9 cellular contexts compared by ENCODE assay signal in the genomic region with DNA sequence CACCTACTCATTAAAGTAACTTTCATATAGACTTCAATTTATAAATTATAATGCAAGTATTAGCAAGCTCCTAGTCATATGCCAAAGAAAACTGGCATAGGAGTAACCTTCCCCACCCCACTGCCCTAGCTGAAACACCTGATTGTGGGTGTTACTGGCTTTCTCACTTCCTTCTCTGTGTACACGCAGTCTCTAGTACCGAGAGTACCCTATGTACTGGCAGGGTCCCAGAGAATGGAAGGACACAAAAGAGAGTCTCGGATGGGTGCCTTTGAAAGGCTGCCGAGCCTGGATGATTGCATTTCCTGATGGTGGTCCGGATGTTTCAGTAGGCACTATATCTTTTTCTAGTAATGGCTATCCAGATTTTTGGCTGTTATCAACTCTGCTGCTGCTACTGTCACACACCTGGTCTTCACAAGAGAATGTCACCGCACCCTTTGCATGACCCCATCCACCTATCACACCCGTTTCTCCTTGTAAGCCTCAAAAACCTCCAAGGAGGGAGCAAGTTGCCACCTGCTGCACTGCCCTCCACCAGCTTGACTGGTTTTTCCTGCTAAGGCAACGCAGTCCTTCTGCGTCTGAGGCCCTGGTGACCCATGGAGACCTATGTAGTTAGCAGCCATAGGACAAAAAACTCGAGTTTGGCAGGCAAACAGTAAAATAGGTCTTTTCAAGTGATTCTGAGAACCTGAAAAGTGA. TPM values are rescaled to one million over a fixed set of nuclear protein-coding genes. Genes with fewer than 3 reads are reported as not detected.
DNase-seq lines count a peak whose midpoint lies in the region; ATAC-seq and TF ChIP-seq lines count a peak whose summit lies in the region.
"Had no signal": no experiment of that assay in that cellular context is flagged by ENCODE, and none has a peak within 500 bp of the region (broad histone marks: within the 10 kb centered on the region; RNA-seq: fewer than 3 reads in every experiment).

No MANE protein-coding gene starts in this region.

- peak overlapping the region; percentile 1 to 20 for H3K27ac ChIP-seq in left lung
- H3K27ac ChIP-seq: thoracic aorta had no signal

- no peak overlapping the region for H3K27ac Mint-ChIP-seq in activated T-cell treated with anti-CD3 and anti-CD28 coated beads, Interleukin-2, amount 50 U/mL, for 72 hours

- H3K9me3 Mint-ChIP-seq in activated T-cell treated with anti-CD3 and anti-CD28 coated beads, Interleukin-2, amount 50 U/mL, for 72 hours = no peaks in the 10 kb centered on the region

- H3K4me3 ChIP-seq in GM12865 (ENCODE audit: low read depth, low read length) (no peak overlapping the region), left lung (no peak overlapping the region)
- H3K4me3 ChIP-seq: thoracic aorta had no signal

- ATAC-seq in HG02588 (IDR thresholded peaks at IDR 0.05; ENCODE audit: unreplicated experiment) = peak; percentile 94
- ATAC-seq in left lung = peak; percentile 73
- ATAC-seq in activated T-cell treated with anti-CD3 and anti-CD28 coated beads, Interleukin-2, amount 50 U/mL, for 72 hours (replicated peaks in 1 of 2) = no peak

- no peak for TF ChIP-seq CTCF in GM12865 (IDR thresholded peaks at IDR 0.05; ENCODE audit: insufficient read depth, low read depth, low read length, missing control alignments)
- TF ChIP-seq CTCF in left lung (IDR thresholded peaks at IDR 0.05) = no peak

- H3K36me3 ChIP-seq in left lung = no peaks in the 10 kb centered on the region
- H3K36me3 ChIP-seq: thoracic aorta had no signal

- DNase-seq in GM12865 (ENCODE audit: low read depth) = peak; percentile 57
- peak; percentile 76 for DNase-seq in NCI-H146 treated with DMSO at 0.1 percent for 48 hours (lab: John Stamatoyannopoulos, UW; ENCODE audit: unreplicated experiment)
- peak in 1 of 2 donors; percentile 65 for DNase-seq in left lung
- DNase-seq in activated T-cell treated with anti-CD3 and anti-CD28 coated beads, Interleukin-2, amount 50 U/mL, for 72 hours = no peak
- no peak for DNase-seq in NCI-H446 treated with DMSO at 0.1 percent for 48 hours (lab: John Stamatoyannopoulos, UW)
- DNase-seq in HUDEP-2 (lab: John Stamatoyannopoulos, UW; ENCODE audit: unreplicated experiment in 76 of 76) = no peak
- no peak for DNase-seq in activated CD4-positive, alpha-beta T cell treated with anti-CD3 and anti-CD28 coated beads, Interleukin-2, amount 50 U/mL, for 48 hours

- H3K27me3 Mint-ChIP-seq in activated T-cell treated with anti-CD3 and anti-CD28 coated beads, Interleukin-2, amount 50 U/mL, for 72 hours (ENCODE audit: low read depth) = no peaks in the 10 kb centered on the region

- H3K4me1 ChIP-seq in left lung = peaks cover 5 to 15% of the 10 kb centered on the region in 2 donors

- intact Hi-C loops in left lung (cut with DNase I) = no loop called here

- peaks cover 8% of the 10 kb centered on the region for H3K4me1 Mint-ChIP-seq in activated T-cell treated with anti-CD3 and anti-CD28 coated beads, Interleukin-2, amount 50 U/mL, for 72 hours (ENCODE audit: low read depth)

- no peaks in the 10 kb centered on the region for H3K36me3 Mint-ChIP-seq in activated T-cell treated with anti-CD3 and anti-CD28 coated beads, Interleukin-2, amount 50 U/mL, for 72 hours (ENCODE audit: insufficient read depth in 2 of 2)

- H3K27me3 ChIP-seq in left lung = no peaks in the 10 kb centered on the region

- H3K9me3 ChIP-seq in left lung = no peaks in the 10 kb centered on the region
- H3K9me3 ChIP-seq: thoracic aorta had no signal

- H3K4me3 Mint-ChIP-seq in activated T-cell treated with anti-CD3 and anti-CD28 coated beads, Interleukin-2, amount 50 U/mL, for 72 hours = no peak overlapping the region

RNA-seq across cellular contexts. Expression of a gene that starts 53.8 kb away (rescaled TPM):
- total RNA-seq in left lung = 10 to 100 TPM; 68.0 to 76.8 TPM
- total RNA-seq in activated T-cell treated with anti-CD3 and anti-CD28 coated beads, Interleukin-2, amount 50 U/mL, for 72 hours = 10 to 100 TPM; 60.7 to 66.0 TPM

Comparison
In these comparisons a context has a peak if more than half of its experiments do, and no peak if none do; other contexts are left out.
1. DNase-seq: peak in GM12865 (single experiment) and NCI-H146 treated with DMSO at 0.1 percent for 48 hours (single experiment); none in activated T-cell treated with anti-CD3 and anti-CD28 coated beads, Interleukin-2, amount 50 U/mL, for 72 hours (0 of 2), NCI-H446 treated with DMSO at 0.1 percent for 48 hours (single experiment), HUDEP-2 (0 of 76) and activated CD4-positive, alpha-beta T cell treated with anti-CD3 and anti-CD28 coated beads, Interleukin-2, amount 50 U/mL, for 48 hours (0 of 2).
2. ATAC-seq: peak in HG02588 (single experiment) and left lung (single experiment); none in activated T-cell treated with anti-CD3 and anti-CD28 coated beads, Interleukin-2, amount 50 U/mL, for 72 hours (0 of 2).